In the genomic region with DNA sequence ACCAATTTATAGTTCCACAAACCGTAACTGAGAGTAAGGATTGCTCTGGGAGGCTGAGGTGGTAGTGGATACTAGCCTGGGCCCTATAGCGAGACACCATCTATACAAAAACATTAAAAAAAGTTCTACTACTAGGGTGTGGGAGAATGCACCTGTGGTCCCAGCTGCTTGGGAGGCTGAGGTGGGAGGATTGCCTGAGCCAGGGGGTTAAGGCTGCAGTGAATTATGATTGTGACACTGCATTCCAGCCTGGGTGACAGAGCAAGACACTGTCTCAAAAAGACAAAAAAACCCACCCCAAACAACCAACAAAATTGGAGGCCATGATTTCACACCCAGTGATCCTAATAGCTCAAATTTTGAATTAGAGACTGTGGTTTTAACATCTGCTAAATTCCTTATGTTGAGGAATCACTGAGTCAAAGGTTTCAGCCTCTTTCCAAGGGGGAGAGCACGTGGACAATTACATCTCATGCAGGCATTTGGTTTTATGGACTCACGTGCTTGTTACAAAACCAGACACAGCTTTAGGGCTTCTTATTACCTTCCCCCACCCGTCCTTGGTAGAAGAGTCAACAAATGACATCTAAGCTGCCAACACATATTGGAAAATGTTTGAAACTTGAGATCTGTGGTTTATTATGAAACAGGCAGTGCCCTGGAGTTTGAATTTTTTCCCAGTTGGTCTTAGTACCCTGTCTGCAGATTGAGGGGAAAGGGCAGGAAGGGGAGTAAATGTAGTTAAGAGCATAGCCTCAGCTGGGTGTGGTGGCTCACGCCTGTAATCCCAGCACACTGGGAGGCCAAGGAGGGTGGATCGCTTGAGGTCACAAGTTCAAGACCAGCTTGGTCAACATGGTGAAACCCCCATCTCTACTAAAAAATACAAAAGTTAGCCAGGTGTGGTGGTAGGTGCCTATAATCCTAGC, we compare ENCODE assay signal across 1 cellular context.
TF ChIP-seq lines count a peak whose summit lies in the region.

No MANE protein-coding gene starts in this region.

TF ChIP-seq in GM23338, 12 proteins besides CTCF, POLR2A, EP300 and RAD21 (continued from another document):
- TF ChIP-seq ETS1 (IDR thresholded peaks at IDR 0.05) (no peak), CREB1 (CRISPR knock-in tag; IDR thresholded peaks at IDR 0.05; ENCODE audit: low read depth) (no peak), ZNF114 (CRISPR knock-in tag; IDR thresholded peaks at IDR 0.05) (no peak), EZH2phosphoT487 (IDR thresholded peaks at IDR 0.05; ENCODE audit: unreplicated experiment) (no peak), POLR2AphosphoS5 (IDR thresholded peaks at IDR 0.05; ENCODE audit: low read depth) (no peak), ZNF462 (CRISPR knock-in tag; IDR thresholded peaks at IDR 0.05) (no peak), STAT1 (IDR thresholded peaks at IDR 0.05; ENCODE audit: unreplicated experiment) (no peak)
TF ChIP-seq in GM23338: peak in this region for 0.
